1 cellular context compared by ENCODE assay signal in genomic region chr14:23969433-23970282, GRCh38.
TF ChIP-seq lines count a peak whose summit lies in the region.
"Not testable (repeated sequence)": the region's sequence is repeated elsewhere in the genome, so short reads cannot be mapped to it uniquely, and the experiment has no call there.

No MANE protein-coding gene starts in this region.

TF ChIP-seq in HepG2, 621 proteins besides CTCF, POLR2A, EP300 and RAD21 (continued from another document and continues in another):
- TF ChIP-seq ZNF318 (CRISPR knock-in tag; IDR thresholded peaks at IDR 0.05) = peak; percentile 40; the same call in 1 of the 2 replicates
- peak; percentile 86; the same call in 1 of the 2 replicates for TF ChIP-seq KDM5B (CRISPR knock-in tag; IDR thresholded peaks at IDR 0.05; ENCODE audit: borderline replicate concordance)
- 0 out of 2 replicates have a peak, but pooled peaks have one; percentile 48 for TF ChIP-seq ZNF564 (CRISPR knock-in tag; IDR thresholded peaks at IDR 0.05)
- TF ChIP-seq SOX6, NONO (IDR thresholded peaks at IDR 0.05): not testable (repeated sequence)
- peak; percentile 53; the same call in 1 of the 2 replicates for TF ChIP-seq SOX6 (CRISPR knock-in tag; IDR thresholded peaks at IDR 0.05)
- peak; percentile 89; the same call in 1 of the 2 replicates for TF ChIP-seq ZSCAN21 (CRISPR knock-in tag; IDR thresholded peaks at IDR 0.05; ENCODE audit: borderline replicate concordance)
- peak; percentile 78 for TF ChIP-seq IKZF4 (CRISPR knock-in tag; IDR thresholded peaks at IDR 0.05; ENCODE audit: borderline replicate concordance, low read depth, not compliant biosample characterization)
- 0 out of 2 replicates have a peak, but pooled peaks have one; percentile 28 for TF ChIP-seq GMEB1 (CRISPR knock-in tag; IDR thresholded peaks at IDR 0.05; ENCODE audit: borderline replicate concordance)
- TF ChIP-seq NONO (CRISPR knock-in tag; conservative IDR thresholded peaks at IDR 0.05) = peak; percentile 54; the same call in 1 of the 2 replicates
- TF ChIP-seq DNMT1 (CRISPR knock-in tag; IDR thresholded peaks at IDR 0.05) = peak; percentile 79; the same call in 1 of the 2 replicates
- TF ChIP-seq CSRNP1 (CRISPR knock-in tag; IDR thresholded peaks at IDR 0.05) = peak; percentile 80; the same call in 1 of the 2 replicates
- 0 out of 2 replicates have a peak, but pooled peaks have one; percentile 72 for TF ChIP-seq TOE1 (CRISPR knock-in tag; IDR thresholded peaks at IDR 0.05)
- TF ChIP-seq ZNF142 (CRISPR knock-in tag; IDR thresholded peaks at IDR 0.05) = peak; percentile 78; the same call in 1 of the 2 replicates
- TF ChIP-seq HMGXB3 (CRISPR knock-in tag; IDR thresholded peaks at IDR 0.05; ENCODE audit: borderline replicate concordance) = peak; percentile 70; the same call in 1 of the 2 replicates
- 0 out of 2 replicates have a peak, but pooled peaks have one; percentile 46 for TF ChIP-seq ZNF800 (CRISPR knock-in tag; IDR thresholded peaks at IDR 0.05)
- 0 out of 2 replicates have a peak, but pooled peaks have one; percentile 20 for TF ChIP-seq HMG20A (CRISPR knock-in tag; IDR thresholded peaks at IDR 0.05; ENCODE audit: borderline replicate concordance)
- TF ChIP-seq POGK (CRISPR knock-in tag; conservative IDR thresholded peaks at IDR 0.05) = peak; percentile 72
